8 cellular contexts compared by ENCODE assay signal in genomic region chr16:68590201-68590994, GRCh38. TPM values are rescaled to one million over a fixed set of nuclear protein-coding genes. Genes with fewer than 3 reads are reported as not detected.
DNase-seq lines count a peak whose midpoint lies in the region; ATAC-seq and TF ChIP-seq lines count a peak whose summit lies in the region.

No MANE protein-coding gene starts in this region.

- H3K4me2 ChIP-seq in neural progenitor cell = no peak overlapping the region

- no peak overlapping the region for H3K4me3 Mint-ChIP-seq in neural progenitor cell

- H3K36me3 Mint-ChIP-seq in neural progenitor cell = peaks cover 12% of the 10 kb centered on the region

- no peak for TF ChIP-seq POLR2A in suprapubic skin (IDR thresholded peaks at IDR 0.05)

- WGBS in suprapubic skin = 8% methylated on average over 25 of the region's 26 CpGs

- no peaks in the 10 kb centered on the region for H3K4me1 Mint-ChIP-seq in neural progenitor cell

- H3F3A ChIP-seq in neural progenitor cell (ENCODE audit: low read depth) = peaks cover 9% of the 10 kb centered on the region

- ATAC-seq in HG03469 (IDR thresholded peaks at IDR 0.05; ENCODE audit: unreplicated experiment) (no peak), HG03196 (IDR thresholded peaks at IDR 0.05; ENCODE audit: unreplicated experiment) (no peak)

- H3K36me3 ChIP-seq in neural progenitor cell (no peaks in the 10 kb centered on the region), suprapubic skin (no peaks in the 10 kb centered on the region)

- H3K27me3 ChIP-seq in neural progenitor cell = no peaks in the 10 kb centered on the region
- no peaks in the 10 kb centered on the region for H3K27me3 ChIP-seq in suprapubic skin

- H2AFZ ChIP-seq in neural progenitor cell (replicated peaks) = peak overlapping the region; percentile 78

- TF ChIP-seq EP300 in suprapubic skin (IDR thresholded peaks at IDR 0.05) = no peak

- no peak overlapping the region for H3K27ac ChIP-seq in neural progenitor cell
- H3K27ac ChIP-seq in suprapubic skin = no peak overlapping the region

- no peaks in the 10 kb centered on the region for H3K27me3 Mint-ChIP-seq in neural progenitor cell (ENCODE audit: insufficient read depth, low read depth)

- no peaks in the 10 kb centered on the region for H3K4me1 ChIP-seq in neural progenitor cell
- peaks cover 6% of the 10 kb centered on the region for H3K4me1 ChIP-seq in suprapubic skin

- no peaks in the 10 kb centered on the region for H4K20me1 ChIP-seq in neural progenitor cell (ENCODE audit: low read depth)

- no peaks in the 10 kb centered on the region for H3K79me2 ChIP-seq in neural progenitor cell (ENCODE audit: low read depth)

- DNase-seq in GM12865 (ENCODE audit: low read depth) (peak; percentile 72), NCI-H526 treated with DMSO at 0.1 percent for 48 hours (lab: John Stamatoyannopoulos, UW) (peak; percentile 2), epithelial cell of esophagus (ENCODE audit: low read depth) (peak; percentile 85), neural progenitor cell (ENCODE audit: low spot score) (peak; percentile 86), suprapubic skin (ENCODE audit: low spot score in 2 of 2) (no peak)
- DNase-seq in activated CD8-positive, alpha-beta memory T cell treated with anti-CD3 and anti-CD28 coated beads for 48 hours (ENCODE audit: low read depth in 2 of 3, low spot score in 2 of 3) = peak; percentile 24 to 56 (median 29)

- H3K9me3 ChIP-seq in neural progenitor cell (ENCODE audit: low read depth) = no peaks in the 10 kb centered on the region
- H3K9me3 ChIP-seq in suprapubic skin = no peaks in the 10 kb centered on the region

- H3K4me3 ChIP-seq in GM12865 (ENCODE audit: low read depth, low read length) (no peak overlapping the region), epithelial cell of esophagus (ENCODE audit: low read length) (no peak overlapping the region), neural progenitor cell (no peak overlapping the region), suprapubic skin (no peak overlapping the region)

- H3K9me3 Mint-ChIP-seq in neural progenitor cell = peaks cover 33% of the 10 kb centered on the region

- no peak overlapping the region for H3K9ac ChIP-seq in neural progenitor cell

- no peak overlapping the region for H3K27ac Mint-ChIP-seq in neural progenitor cell

- peak; percentile 62 for TF ChIP-seq CTCF in GM12865 (IDR thresholded peaks at IDR 0.05; ENCODE audit: insufficient read depth, low read depth, low read length, missing control alignments)
- peak; percentile 80 for TF ChIP-seq CTCF in epithelial cell of esophagus (IDR thresholded peaks at IDR 0.05; ENCODE audit: insufficient read depth, low read depth, low read length, missing control alignments)
- TF ChIP-seq CTCF in neural progenitor cell (IDR thresholded peaks at IDR 0.05) = peak; percentile 84
- peak; percentile 45 to 66 for TF ChIP-seq CTCF in suprapubic skin (IDR thresholded peaks at IDR 0.05)

RNA-seq across cellular contexts. Expression of gene ZFP90, which starts 51.3 kb away (rescaled TPM):
- total RNA-seq in neural progenitor cell (ENCODE audit: low replicate concordance) (63.6 and 69.1 TPM in 2 replicates), suprapubic skin (10 to 100 TPM in 3 of 4 donors, 1 to 10 TPM in 1; 9.1 to 34.5 (median 16.4) TPM)

RNA-seq across cellular contexts. Expression of gene CDH3, which starts 54.7 kb away (rescaled TPM):
- total RNA-seq in neural progenitor cell (ENCODE audit: low replicate concordance) (3.9 and 11.0 TPM in 2 replicates), suprapubic skin (10 to 100 TPM; 39.0 to 96.8 (median 70.1) TPM)

Comparison
In these comparisons a context has a peak if more than half of its experiments do, and no peak if none do; other contexts are left out.
1. DNase-seq: peak in GM12865 (single experiment), NCI-H526 treated with DMSO at 0.1 percent for 48 hours (single experiment), activated CD8-positive, alpha-beta memory T cell treated with anti-CD3 and anti-CD28 coated beads for 48 hours (3 of 3), epithelial cell of esophagus (single experiment) and neural progenitor cell (single experiment); none in suprapubic skin (0 of 2).
2. Peak in every context shown above with its lines, with median percentiles within 50 percentile points of each other: CTCF ChIP-seq.